In the genomic region with DNA sequence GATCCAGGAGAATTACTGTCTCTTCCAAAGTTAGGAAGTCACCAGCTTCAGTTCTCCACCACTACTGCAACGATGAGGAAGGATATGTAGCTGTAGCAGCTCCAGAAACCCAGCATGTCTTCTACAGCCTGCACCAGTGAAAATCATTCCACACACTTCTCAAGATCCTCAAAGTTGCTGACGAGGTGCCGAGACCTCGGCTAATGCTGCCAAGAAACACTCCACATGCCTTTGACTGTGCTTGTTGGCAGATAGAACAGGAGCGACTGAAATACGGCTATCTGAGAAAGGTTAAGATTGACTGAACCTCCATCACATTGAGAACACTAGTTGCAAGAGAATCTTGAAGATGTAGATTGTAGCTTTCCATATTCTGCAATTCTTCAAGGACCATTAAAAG, we compare ENCODE assay signal across 14 cellular contexts.
DNase-seq lines count a peak whose midpoint lies in the region; ATAC-seq and TF ChIP-seq lines count a peak whose summit lies in the region.
"Had no signal": no experiment of that assay in that cellular context is flagged by ENCODE, and none has a peak within 500 bp of the region (broad histone marks: within the 10 kb centered on the region; RNA-seq: fewer than 3 reads in every experiment).

No MANE protein-coding gene starts in this region.

- no peak overlapping the region for H3K4me3 ChIP-seq in thyroid gland (replicated peaks in 1 of 3)
- H3K4me3 ChIP-seq in prostate gland = no peak overlapping the region
- H3K4me3 ChIP-seq: GM23338 had no signal

- H3K27ac ChIP-seq in thyroid gland (no peak overlapping the region), prostate gland (no peak overlapping the region)

- no peaks in the 10 kb centered on the region for H3K9me3 ChIP-seq in thyroid gland
- no peaks in the 10 kb centered on the region for H3K9me3 ChIP-seq in prostate gland

- 34 to 52% methylated on average over 6 of the region's 6 CpGs for WGBS in thyroid gland, 2 donors
- 90% methylated on average over 6 of the region's 6 CpGs for WGBS in prostate gland

- ATAC-seq in left ventricle myocardium superior (peak; percentile 60), HG02759 (IDR thresholded peaks at IDR 0.05; ENCODE audit: unreplicated experiment) (no peak)
- ATAC-seq: CD8-positive, alpha-beta T cell; GM23338 had no signal

- intact Hi-C loops in left ventricle myocardium superior (cut with micrococcal nuclease) = no loop called here
- intact Hi-C loops in cardiac septum (cut with DNase I) = no loop called here
- intact Hi-C loops in thyroid gland (cut with DNase I) = no loop called here
- intact Hi-C loops in prostate gland (cut with DNase I) = no loop called here

- no peaks in the 10 kb centered on the region for H3K4me1 ChIP-seq in thyroid gland
- no peaks in the 10 kb centered on the region for H3K4me1 ChIP-seq in prostate gland (replicated peaks)

- no peaks in the 10 kb centered on the region for H3K36me3 ChIP-seq in thyroid gland
- H3K36me3 ChIP-seq in prostate gland = no peaks in the 10 kb centered on the region

- DNase-seq in NCI-H446 treated with DMSO at 0.1 percent for 48 hours (lab: John Stamatoyannopoulos, UW) (peak; percentile 1), NCI-H446 (lab: John Stamatoyannopoulos, UW) (no peak), left ventricle myocardium superior (peak; percentile 21), cardiac septum (ENCODE audit: low spot score) (no peak), LoVo (ENCODE audit: low spot score) (peak; percentile 25), thyroid gland (peak; percentile 46 to 54), prostate gland (ENCODE audit: low spot score) (no peak)
- DNase-seq: C1 segment of cervical spinal cord; CD8-positive, alpha-beta T cell; COR-L47; H7; IMR-90 had no signal

- H3K27me3 ChIP-seq in thyroid gland = no peaks in the 10 kb centered on the region
- H3K27me3 ChIP-seq in prostate gland (replicated peaks; ENCODE audit: insufficient read depth) = no peaks in the 10 kb centered on the region

- TF ChIP-seq POLR2A in thyroid gland (IDR thresholded peaks at IDR 0.05) (no peak), prostate gland (IDR thresholded peaks at IDR 0.05) (no peak)

- TF ChIP-seq CTCF in thyroid gland (IDR thresholded peaks at IDR 0.05) = no peak
- TF ChIP-seq CTCF in prostate gland (IDR thresholded peaks at IDR 0.05) = no peak

Comparison
In these comparisons a context has a peak if more than half of its experiments do, and no peak if none do; other contexts are left out.
1. DNase-seq: peak in NCI-H446 treated with DMSO at 0.1 percent for 48 hours (single experiment), left ventricle myocardium superior (single experiment), LoVo (single experiment) and thyroid gland (2 of 2); none in NCI-H446 (0 of 2), cardiac septum (single experiment) and prostate gland (single experiment).